In genomic region chr16:74213372-74213771, GRCh38 we compare ENCODE assay signal across 21 cellular contexts.
"Had no signal": no experiment of that assay in that cellular context is flagged by ENCODE, and none has a peak within 500 bp of the region (broad histone marks: within the 10 kb centered on the region; RNA-seq: fewer than 3 reads in every experiment).

No MANE protein-coding gene starts in this region.

- DNase-seq: Karpas-422, KG1, MG63, MV-4-11, NCI-H1048, NCI-H1105, NCI-H1417 treated with DMSO at 0.1 percent for 48 hours, NCI-H146, NCI-H1694 treated with DMSO at 0.1 percent for 48 hours, NCI-H1930, NCI-H2081, NCI-H2107, NCI-H2227 treated with DMSO at 0.1 percent for 48 hours, NCI-H524, NCI-H526 treated with DMSO at 0.1 percent for 48 hours, NCI-H774, SHP77, SK-N-SH, T-helper 2 cell had no signal

- H3K27me3 ChIP-seq: MG63 had no signal

- H3K9me3 ChIP-seq: MG63, SK-N-SH had no signal

- H3K4me2 ChIP-seq: SK-N-SH had no signal

- H3K36me3 ChIP-seq: MG63 had no signal

- H3K4me3 ChIP-seq: MG63 had no signal

- H3K27ac ChIP-seq: RWPE1 had no signal

- FAIRE-seq: RCC 7860 had no signal

- H3K9ac ChIP-seq: SK-N-SH had no signal
